ENCODE assay signal across 8 cellular contexts in the genomic region with DNA sequence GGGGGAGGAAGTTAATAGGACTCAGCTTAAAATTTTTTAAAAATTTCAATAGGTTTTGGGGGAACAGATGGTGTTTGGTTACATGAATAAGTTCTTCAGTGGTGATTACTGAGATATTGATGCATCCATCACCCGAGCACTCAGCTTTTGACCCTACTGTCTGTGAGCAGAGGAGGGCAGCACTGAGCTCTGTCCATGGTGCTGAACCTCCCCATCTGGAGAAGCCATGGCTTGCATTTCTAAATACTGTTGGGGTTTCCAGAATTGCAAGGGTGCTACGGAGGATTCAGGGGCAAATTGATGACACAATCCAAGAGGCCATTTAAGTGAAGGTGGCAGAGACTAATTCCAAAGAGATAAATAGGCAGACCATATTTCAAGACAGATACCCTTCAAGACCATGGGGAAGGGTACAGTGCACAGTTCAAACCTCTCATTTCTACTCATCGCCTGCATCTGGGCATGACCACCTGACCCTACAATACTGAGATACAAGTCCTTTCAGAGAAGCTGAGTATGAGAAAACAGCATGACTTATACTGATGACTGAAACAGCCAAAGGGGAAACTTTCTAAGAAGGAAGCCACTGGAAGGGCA. TPM values are rescaled to one million over a fixed set of nuclear protein-coding genes. Genes with fewer than 3 reads are reported as not detected.
DNase-seq lines count a peak whose midpoint lies in the region; ATAC-seq and TF ChIP-seq lines count a peak whose summit lies in the region.

No MANE protein-coding gene starts in this region.

- H3K36me3 ChIP-seq in spleen, result no peaks in the 10 kb centered on the region

- no peaks in the 10 kb centered on the region for H3K27me3 ChIP-seq in right cardiac atrium (ENCODE audit: control insufficient read depth, insufficient read depth)
- H3K27me3 ChIP-seq in spleen (replicated peaks in 1 of 7), result peaks cover 0 to 93% (median 10%) of the 10 kb centered on the region in 7 donors

- peaks cover 59% of the 10 kb centered on the region for H3K27me3 Mint-ChIP-seq in activated naive CD8-positive, alpha-beta T cell treated with anti-CD3 and anti-CD28 coated beads for 36 hours

- DNase-seq in CD1c-positive myeloid dendritic cell (ENCODE audit: extremely low spot score) (peak; percentile 73), HFF-Myc (ENCODE audit: extremely low read depth, low read depth) (peak; percentile 39), right cardiac atrium (peak; percentile 68 to 87 (median 77)), spleen (peak; percentile 74)
- DNase-seq in activated naive CD8-positive, alpha-beta T cell treated with anti-CD3 and anti-CD28 coated beads for 36 hours, result peak; percentile 46

- no peak overlapping the region for H3K4me3 Mint-ChIP-seq in activated naive CD8-positive, alpha-beta T cell treated with anti-CD3 and anti-CD28 coated beads for 36 hours

- H3K27ac ChIP-seq in right cardiac atrium (ENCODE audit: low read length), result no peak overlapping the region
- no peak overlapping the region for H3K27ac ChIP-seq in spleen

- H3K4me3 ChIP-seq in HFF-Myc (replicated peaks; ENCODE audit: low read depth, low read length) (no peak overlapping the region), right cardiac atrium (ENCODE audit: low read length) (no peak overlapping the region), spleen (no peak overlapping the region)

- TF ChIP-seq CTCF in HFF-Myc (IDR thresholded peaks at IDR 0.05; ENCODE audit: low read depth, low read length, missing control alignments) (no peak), spleen (IDR thresholded peaks at IDR 0.05 in 8 of 11, conservative IDR thresholded peaks at IDR 0.05 in 3 of 11) (peak in 6 of 11 experiments; percentile 28 to 57 (median 42))

- ATAC-seq in SK-N-SH treated with all-trans-retinoic acid at 6 μM for 48 hours, result peak; percentile 91
- ATAC-seq in right cardiac atrium, result peak; percentile 72 to 73
- no peak for ATAC-seq in GM19463 (IDR thresholded peaks at IDR 0.05; ENCODE audit: unreplicated experiment)
- no peak for ATAC-seq in GM21423 (IDR thresholded peaks at IDR 0.05; ENCODE audit: unreplicated experiment)

- H3K4me1 ChIP-seq in right cardiac atrium (ENCODE audit: control insufficient read depth, insufficient read depth, low read length) (no peaks in the 10 kb centered on the region), spleen (no peaks in the 10 kb centered on the region)

- WGBS in right cardiac atrium, result 35% methylated on average over 3 of the region's 3 CpGs
- WGBS in spleen, 5 donors, result 34 to 46% (median 37%) methylated on average over 3 of the region's 3 CpGs

- no peak for TF ChIP-seq POLR2A in spleen (IDR thresholded peaks at IDR 0.05)

- intact Hi-C loops in right cardiac atrium (cut with DNase I) (no loop called here), spleen (cut with DNase I; ENCODE audit: low total_unique reads) (no loop called here)

- H3K4me1 Mint-ChIP-seq in activated naive CD8-positive, alpha-beta T cell treated with anti-CD3 and anti-CD28 coated beads for 36 hours, result no peaks in the 10 kb centered on the region

- H3K36me3 Mint-ChIP-seq in activated naive CD8-positive, alpha-beta T cell treated with anti-CD3 and anti-CD28 coated beads for 36 hours, result no peaks in the 10 kb centered on the region

- peaks cover 1% of the 10 kb centered on the region for H3K9me3 Mint-ChIP-seq in activated naive CD8-positive, alpha-beta T cell treated with anti-CD3 and anti-CD28 coated beads for 36 hours

- no peaks in the 10 kb centered on the region for H3K9me3 ChIP-seq in right cardiac atrium (ENCODE audit: control insufficient read depth, low read length)
- no peaks in the 10 kb centered on the region for H3K9me3 ChIP-seq in spleen

- no peak overlapping the region for H3K27ac Mint-ChIP-seq in activated naive CD8-positive, alpha-beta T cell treated with anti-CD3 and anti-CD28 coated beads for 36 hours

TF ChIP-seq in SK-N-SH treated with all-trans-retinoic acid at 6 μM for 48 hours, 23 proteins besides CTCF, POLR2A, EP300 and RAD21 (continues in another document):
- TF ChIP-seq, protein P1, sequence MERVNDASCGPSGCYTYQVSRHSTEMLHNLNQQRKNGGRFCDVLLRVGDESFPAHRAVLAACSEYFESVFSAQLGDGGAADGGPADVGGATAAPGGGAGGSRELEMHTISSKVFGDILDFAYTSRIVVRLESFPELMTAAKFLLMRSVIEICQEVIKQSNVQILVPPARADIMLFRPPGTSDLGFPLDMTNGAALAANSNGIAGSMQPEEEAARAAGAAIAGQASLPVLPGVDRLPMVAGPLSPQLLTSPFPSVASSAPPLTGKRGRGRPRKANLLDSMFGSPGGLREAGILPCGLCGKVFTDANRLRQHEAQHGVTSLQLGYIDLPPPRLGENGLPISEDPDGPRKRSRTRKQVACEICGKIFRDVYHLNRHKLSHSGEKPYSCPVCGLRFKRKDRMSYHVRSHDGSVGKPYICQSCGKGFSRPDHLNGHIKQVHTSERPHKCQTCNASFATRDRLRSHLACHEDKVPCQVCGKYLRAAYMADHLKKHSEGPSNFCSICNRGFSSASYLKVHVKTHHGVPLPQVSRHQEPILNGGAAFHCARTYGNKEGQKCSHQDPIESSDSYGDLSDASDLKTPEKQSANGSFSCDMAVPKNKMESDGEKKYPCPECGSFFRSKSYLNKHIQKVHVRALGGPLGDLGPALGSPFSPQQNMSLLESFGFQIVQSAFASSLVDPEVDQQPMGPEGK (CRISPR knock-in tag; IDR thresholded peaks at IDR 0.05; ENCODE audit: borderline replicate concordance), result no peak
- TF ChIP-seq ZC3H10 (CRISPR knock-in tag; IDR thresholded peaks at IDR 0.05) (peak; percentile 78; the same call in 1 of the 2 replicates), ZFP30 (CRISPR knock-in tag; IDR thresholded peaks at IDR 0.05) (no peak), OSR1 (CRISPR knock-in tag; IDR thresholded peaks at IDR 0.05) (peak; percentile 44; the same call in 1 of the 2 replicates), CSDC2 (CRISPR knock-in tag; IDR thresholded peaks at IDR 0.05) (peak; percentile 82; the same call in 1 of the 2 replicates), ZFP3 (CRISPR knock-in tag; IDR thresholded peaks at IDR 0.05) (peak; percentile 71; the same call in 1 of the 2 replicates), SNAI2 (CRISPR knock-in tag; IDR thresholded peaks at IDR 0.05) (no peak), ZNF565 (CRISPR knock-in tag; conservative IDR thresholded peaks at IDR 0.05; ENCODE audit: low read depth) (0 out of 2 replicates have a peak, but pooled peaks have one; percentile 51), TOX (CRISPR knock-in tag; IDR thresholded peaks at IDR 0.05; ENCODE audit: borderline replicate concordance) (peak; percentile 80)
- TF ChIP-seq, protein P2, sequence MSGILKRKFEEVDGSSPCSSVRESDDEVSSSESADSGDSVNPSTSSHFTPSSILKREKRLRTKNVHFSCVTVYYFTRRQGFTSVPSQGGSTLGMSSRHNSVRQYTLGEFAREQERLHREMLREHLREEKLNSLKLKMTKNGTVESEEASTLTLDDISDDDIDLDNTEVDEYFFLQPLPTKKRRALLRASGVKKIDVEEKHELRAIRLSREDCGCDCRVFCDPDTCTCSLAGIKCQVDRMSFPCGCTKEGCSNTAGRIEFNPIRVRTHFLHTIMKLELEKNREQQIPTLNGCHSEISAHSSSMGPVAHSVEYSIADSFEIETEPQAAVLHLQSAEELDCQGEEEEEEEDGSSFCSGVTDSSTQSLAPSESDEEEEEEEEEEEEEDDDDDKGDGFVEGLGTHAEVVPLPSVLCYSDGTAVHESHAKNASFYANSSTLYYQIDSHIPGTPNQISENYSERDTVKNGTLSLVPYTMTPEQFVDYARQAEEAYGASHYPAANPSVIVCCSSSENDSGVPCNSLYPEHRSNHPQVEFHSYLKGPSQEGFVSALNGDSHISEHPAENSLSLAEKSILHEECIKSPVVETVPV (CRISPR knock-in tag; IDR thresholded peaks at IDR 0.05), result no peak
- TF ChIP-seq, protein P3, sequence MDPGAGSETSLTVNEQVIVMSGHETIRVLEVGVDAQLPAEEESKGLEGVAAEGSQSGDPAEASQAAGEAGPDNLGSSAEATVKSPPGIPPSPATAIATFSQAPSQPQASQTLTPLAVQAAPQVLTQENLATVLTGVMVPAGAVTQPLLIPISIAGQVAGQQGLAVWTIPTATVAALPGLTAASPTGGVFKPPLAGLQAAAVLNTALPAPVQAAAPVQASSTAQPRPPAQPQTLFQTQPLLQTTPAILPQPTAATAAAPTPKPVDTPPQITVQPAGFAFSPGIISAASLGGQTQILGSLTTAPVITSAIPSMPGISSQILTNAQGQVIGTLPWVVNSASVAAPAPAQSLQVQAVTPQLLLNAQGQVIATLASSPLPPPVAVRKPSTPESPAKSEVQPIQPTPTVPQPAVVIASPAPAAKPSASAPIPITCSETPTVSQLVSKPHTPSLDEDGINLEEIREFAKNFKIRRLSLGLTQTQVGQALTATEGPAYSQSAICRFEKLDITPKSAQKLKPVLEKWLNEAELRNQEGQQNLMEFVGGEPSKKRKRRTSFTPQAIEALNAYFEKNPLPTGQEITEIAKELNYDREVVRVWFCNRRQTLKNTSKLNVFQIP (CRISPR knock-in tag; IDR thresholded peaks at IDR 0.05; ENCODE audit: borderline replicate concordance, low read depth), result no peak
- TF ChIP-seq, protein P4, sequence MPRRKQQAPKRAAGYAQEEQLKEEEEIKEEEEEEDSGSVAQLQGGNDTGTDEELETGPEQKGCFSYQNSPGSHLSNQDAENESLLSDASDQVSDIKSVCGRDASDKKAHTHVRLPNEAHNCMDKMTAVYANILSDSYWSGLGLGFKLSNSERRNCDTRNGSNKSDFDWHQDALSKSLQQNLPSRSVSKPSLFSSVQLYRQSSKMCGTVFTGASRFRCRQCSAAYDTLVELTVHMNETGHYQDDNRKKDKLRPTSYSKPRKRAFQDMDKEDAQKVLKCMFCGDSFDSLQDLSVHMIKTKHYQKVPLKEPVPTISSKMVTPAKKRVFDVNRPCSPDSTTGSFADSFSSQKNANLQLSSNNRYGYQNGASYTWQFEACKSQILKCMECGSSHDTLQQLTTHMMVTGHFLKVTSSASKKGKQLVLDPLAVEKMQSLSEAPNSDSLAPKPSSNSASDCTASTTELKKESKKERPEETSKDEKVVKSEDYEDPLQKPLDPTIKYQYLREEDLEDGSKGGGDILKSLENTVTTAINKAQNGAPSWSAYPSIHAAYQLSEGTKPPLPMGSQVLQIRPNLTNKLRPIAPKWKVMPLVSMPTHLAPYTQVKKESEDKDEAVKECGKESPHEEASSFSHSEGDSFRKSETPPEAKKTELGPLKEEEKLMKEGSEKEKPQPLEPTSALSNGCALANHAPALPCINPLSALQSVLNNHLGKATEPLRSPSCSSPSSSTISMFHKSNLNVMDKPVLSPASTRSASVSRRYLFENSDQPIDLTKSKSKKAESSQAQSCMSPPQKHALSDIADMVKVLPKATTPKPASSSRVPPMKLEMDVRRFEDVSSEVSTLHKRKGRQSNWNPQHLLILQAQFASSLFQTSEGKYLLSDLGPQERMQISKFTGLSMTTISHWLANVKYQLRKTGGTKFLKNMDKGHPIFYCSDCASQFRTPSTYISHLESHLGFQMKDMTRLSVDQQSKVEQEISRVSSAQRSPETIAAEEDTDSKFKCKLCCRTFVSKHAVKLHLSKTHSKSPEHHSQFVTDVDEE (CRISPR knock-in tag; IDR thresholded peaks at IDR 0.05), result peak; percentile 47; the same call in 1 of the 2 replicates

RNA-seq across cellular contexts. Expression of a gene that starts 17.2 kb away (rescaled TPM):
- not detected for total RNA-seq in activated naive CD8-positive, alpha-beta T cell treated with anti-CD3 and anti-CD28 coated beads for 36 hours
- total RNA-seq in right cardiac atrium (not detected), spleen (under 1 TPM in 4 of 7 donors, not detected in 3; 0.03 to 0.14 (median 0.08) TPM)
- polyA plus RNA-seq in right cardiac atrium (0.02 TPM), spleen (under 1 TPM; under 0.01 to 0.02 (median under 0.01) TPM)

Comparison
In these comparisons a context has a peak if more than half of its experiments do, and no peak if none do; other contexts are left out.
1. ATAC-seq: peak in SK-N-SH treated with all-trans-retinoic acid at 6 μM for 48 hours (single experiment) and right cardiac atrium (2 of 2); none in GM19463 (single experiment) and GM21423 (single experiment).
2. Peak in every context shown above with its lines, with median percentiles within 50 percentile points of each other: DNase-seq.